In genomic region chr11:45089845-45090499, GRCh38 we compare ENCODE assay signal across 1 cellular context.
A peak's percentile ranks its signal among the peaks of the same experiment; 100 is the strongest.
TF ChIP-seq lines count a peak whose summit lies in the region.

No MANE protein-coding gene starts in this region.

TF ChIP-seq in HEK293, 187 proteins besides CTCF, POLR2A, EP300 and RAD21 (continued from another document):
- peak; percentile 93 for TF ChIP-seq ZNF366 (tag by site-specific recombination; conservative IDR thresholded peaks at IDR 0.05)
- no peak for TF ChIP-seq ZNF362 (tag by site-specific recombination; IDR thresholded peaks at IDR 0.05)
